15 cellular contexts compared by ENCODE assay signal in the genomic region with DNA sequence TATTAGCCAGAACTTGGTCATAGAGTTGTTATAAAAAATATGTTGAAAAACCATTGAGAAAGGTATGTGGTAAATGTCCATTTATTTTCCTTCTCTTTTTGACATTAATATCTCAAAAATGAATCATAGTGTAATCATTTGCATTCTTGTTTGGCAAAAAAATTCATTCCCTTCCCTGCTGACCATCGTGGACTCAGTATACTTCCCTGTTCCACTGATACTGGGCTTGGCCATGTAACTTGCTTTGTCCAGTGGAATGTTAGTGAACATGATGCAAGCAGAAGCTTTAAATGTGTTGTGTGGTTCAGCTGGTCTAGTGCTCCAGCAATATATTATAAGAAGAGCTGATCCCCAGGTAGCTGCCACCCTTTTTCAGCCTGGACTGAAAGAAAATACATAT.
DNase-seq lines count a peak whose midpoint lies in the region; TF ChIP-seq lines count a peak whose summit lies in the region.
"Had no signal": no experiment of that assay in that cellular context is flagged by ENCODE, and none has a peak within 500 bp of the region (broad histone marks: within the 10 kb centered on the region; RNA-seq: fewer than 3 reads in every experiment).

No MANE protein-coding gene starts in this region.

- no peak for TF ChIP-seq CTCF in choroid plexus epithelial cell (conservative IDR thresholded peaks at IDR 0.05; ENCODE audit: low read depth, low read length)

- no peak overlapping the region for H3K4me3 ChIP-seq in choroid plexus epithelial cell (ENCODE audit: low read depth, low read length)

- in situ Hi-C loops in G401 (cut with HindIII; ENCODE audit: low sequenced_read_pairs): no loop called here

- DNase-seq in AG20443 (ENCODE audit: low spot score) (peak; percentile 19), HCEC 1CT (peak; percentile 51), choroid plexus epithelial cell (ENCODE audit: low read depth) (peak; percentile 11), iris pigment epithelial cell (ENCODE audit: low read depth) (peak; percentile 40), NCI-H1694 treated with DMSO at 0.1 percent for 48 hours (lab: John Stamatoyannopoulos, UW) (no peak), amygdala (lab: John Stamatoyannopoulos, UW) (no peak), head of caudate nucleus (no peak), G401 (ENCODE audit: low spot score) (no peak)
- DNase-seq: 8988T; BE2C; CD4-positive, alpha-beta memory T cell; DMS53; GOT3; H9; KBM-7 had no signal

- intact Hi-C loops in head of caudate nucleus (cut with DNase I): no loop called here

Comparison
In these comparisons a context has a peak if more than half of its experiments do, and no peak if none do; other contexts are left out.
1. DNase-seq: peak in AG20443 (single experiment), HCEC 1CT (single experiment), choroid plexus epithelial cell (single experiment) and iris pigment epithelial cell (single experiment); none in NCI-H1694 treated with DMSO at 0.1 percent for 48 hours (single experiment), amygdala (0 of 56), head of caudate nucleus (0 of 42) and G401 (single experiment).